Comparison of ENCODE assay signal across 21 cellular contexts in genomic region chr7:136698977-136699376, GRCh38.
A peak's percentile ranks its signal among the peaks of the same experiment; 100 is the strongest.
DNase-seq lines count a peak whose midpoint lies in the region; ATAC-seq, FAIRE-seq and TF ChIP-seq lines count a peak whose summit lies in the region.
"Had no signal": no experiment of that assay in that cellular context is flagged by ENCODE, and none has a peak within 500 bp of the region (broad histone marks: within the 10 kb centered on the region; RNA-seq: fewer than 3 reads in every experiment).

No MANE protein-coding gene starts in this region.

- H3K9me1 ChIP-seq in K562 (ENCODE audit: control insufficient read depth, insufficient read depth, low read length) = no peaks in the 10 kb centered on the region

- H3K4me2 ChIP-seq in K562 (ENCODE audit: insufficient read depth, low read length) (no peak overlapping the region), smooth muscle cell (peak overlapping the region; percentile 33)

- TF ChIP-seq CTCF in K562 (IDR thresholded peaks at IDR 0.05 in 2 of 3, conservative IDR thresholded peaks at IDR 0.05 in 1 of 3; ENCODE audit: insufficient read depth in 2 of 3, low read depth in 1 of 3, low read length in 3 of 3) (no peak), cardiac muscle cell (IDR thresholded peaks at IDR 0.05; ENCODE audit: low read depth, low read length) (no peak), left ventricle myocardium inferior (IDR thresholded peaks at IDR 0.05; ENCODE audit: borderline replicate concordance) (no peak), smooth muscle cell (IDR thresholded peaks at IDR 0.05; ENCODE audit: borderline replicate concordance, insufficient read depth, poor library complexity, severe bottlenecking) (no peak)

- WGBS in K562 (ENCODE audit: insufficient coverage, low coverage, missing lambda C conversion rate) = 0% methylated on average over 2 of the region's 2 CpGs
- WGBS in smooth muscle cell (ENCODE audit: low lambda C conversion rate) = 83% methylated on average over 2 of the region's 2 CpGs

- H3K9me3 ChIP-seq in K562 (replicated peaks; ENCODE audit: control insufficient read depth, insufficient read depth, low read depth, low read length) (no peaks in the 10 kb centered on the region), cardiac muscle cell (ENCODE audit: low read depth) (no peaks in the 10 kb centered on the region), left ventricle myocardium inferior (replicated peaks) (no peaks in the 10 kb centered on the region), smooth muscle cell (replicated peaks; ENCODE audit: low read depth) (no peaks in the 10 kb centered on the region)
- H3K9me3 ChIP-seq: BE2C had no signal

- CTCF ChIA-PET in K562 (lab: Yijun Ruan, JAX; ENCODE audit: low intra/inter-chr PET ratio) = no interaction called here

- H3K9ac ChIP-seq in K562 (ENCODE audit: insufficient read depth in 1 of 2, low read depth in 2 of 2, low read length in 2 of 2) = no peak overlapping the region
- H3K9ac ChIP-seq in smooth muscle cell (ENCODE audit: low read depth) = no peak overlapping the region

- BruUV-seq in K562 (replicated peaks; lab: Mats Ljungman, UMichigan) = no TSS peak

- TF ChIP-seq RAD21 in K562 (CRISPR knock-in tag; conservative IDR thresholded peaks at IDR 0.05 in 1 of 2, IDR thresholded peaks at IDR 0.05 in 1 of 2) = no peak

- TF ChIP-seq POLR2A in K562 (conservative IDR thresholded peaks at IDR 0.05) = no peak

- H3K4me1 ChIP-seq in K562 (replicated peaks in 1 of 2; ENCODE audit: control insufficient read depth in 2 of 2, insufficient read depth in 2 of 2, low read length in 2 of 2) (no peaks in the 10 kb centered on the region), cardiac muscle cell (ENCODE audit: low read depth) (peaks cover 24% of the 10 kb centered on the region), left ventricle myocardium inferior (peaks cover 14% of the 10 kb centered on the region), smooth muscle cell (ENCODE audit: low read depth) (no peaks in the 10 kb centered on the region)

- peaks cover 4% of the 10 kb centered on the region for H3F3A ChIP-seq in smooth muscle cell (ENCODE audit: low read depth)

- H3K79me2 ChIP-seq in K562 (ENCODE audit: control insufficient read depth, insufficient read depth, low read length) = no peaks in the 10 kb centered on the region
- H3K79me2 ChIP-seq in smooth muscle cell (ENCODE audit: low read depth) = no peaks in the 10 kb centered on the region

- intact Hi-C loops in K562 (cut with micrococcal nuclease) (no loop called here), left ventricle myocardium inferior (cut with micrococcal nuclease) (no loop called here)

- no peak for FAIRE-seq in K562 (lab: Jason Lieb, UNC)
- FAIRE-seq: A204.1, GM12878, H1, HTR-8/SVneo had no signal

- in situ Hi-C loops in K562 (cut with MboI) = no loop called here

- TF ChIP-seq EP300 in K562 (IDR thresholded peaks at IDR 0.05; ENCODE audit: low read length) = no peak

- no peak for ATAC-seq in K562
- ATAC-seq: GM12878 had no signal

- H3K27me3 ChIP-seq in K562 (ENCODE audit: control insufficient read depth in 2 of 2, insufficient read depth in 2 of 2, low read length in 2 of 2) (no peaks in the 10 kb centered on the region), cardiac muscle cell (no peaks in the 10 kb centered on the region), left ventricle myocardium inferior (ENCODE audit: low read depth) (no peaks in the 10 kb centered on the region), smooth muscle cell (ENCODE audit: low read depth) (no peaks in the 10 kb centered on the region)
- H3K27me3 ChIP-seq: BE2C had no signal

- H3K36me3 ChIP-seq in K562 (ENCODE audit: control insufficient read depth, insufficient read depth, low read length) (no peaks in the 10 kb centered on the region), cardiac muscle cell (no peaks in the 10 kb centered on the region), left ventricle myocardium inferior (no peaks in the 10 kb centered on the region), smooth muscle cell (ENCODE audit: low read depth) (no peaks in the 10 kb centered on the region)
- H3K36me3 ChIP-seq: BE2C had no signal

- no peaks in the 10 kb centered on the region for H4K20me1 ChIP-seq in K562 (replicated peaks; ENCODE audit: control insufficient read depth, insufficient read depth, low read length)
- no peaks in the 10 kb centered on the region for H4K20me1 ChIP-seq in smooth muscle cell (ENCODE audit: low read depth)

- H3K27ac ChIP-seq in K562 (ENCODE audit: extremely low read depth, low read depth, low read length) (no peak overlapping the region), cardiac muscle cell (peak overlapping the region; percentile 86), left ventricle myocardium inferior (replicated peaks) (peak overlapping the region; percentile 25), smooth muscle cell (ENCODE audit: low read depth) (no peak overlapping the region)

- no peak overlapping the region for H3K4me3 ChIP-seq in K562
- no peak overlapping the region for H3K4me3 ChIP-seq in cardiac muscle cell
- no peak overlapping the region for H3K4me3 ChIP-seq in left ventricle myocardium inferior
- H3K4me3 ChIP-seq in smooth muscle cell = no peak overlapping the region
- H3K4me3 ChIP-seq: GM12878 had no signal

- POLR2A ChIA-PET in K562 (lab: Yijun Ruan, JAX) = no interaction called here

- DNase-seq in K562 (ENCODE audit: extremely low read depth in 1 of 4, low spot score in 3 of 4) (no peak), cardiac muscle cell (ENCODE audit: low read depth in 1 of 2, low spot score in 1 of 2) (peak in 1 of 2 donors; percentile 45), left ventricle myocardium inferior (no peak), smooth muscle cell (lab: John Stamatoyannopoulos, UW; ENCODE audit: unreplicated experiment) (no peak), NOMO-1 treated with DMSO at 0.1 percent for 48 hours (lab: John Stamatoyannopoulos, UW; ENCODE audit: unreplicated experiment) (no peak), hepatic stellate cell (ENCODE audit: low spot score) (no peak)
- DNase-seq: ACHN; C1 segment of cervical spinal cord; CD4-positive, CD25-positive, alpha-beta regulatory T cell; CD8-positive, alpha-beta memory T cell; COR-L47; DMS 273 treated with DMSO at 0.1 percent for 48 hours; DMS53; DND-41; EL; H9 had no signal

- H2AFZ ChIP-seq in K562 (ENCODE audit: low read depth, low read length) = no peak overlapping the region
- H2AFZ ChIP-seq in smooth muscle cell (ENCODE audit: low read depth) = no peak overlapping the region

TF ChIP-seq in K562, 482 proteins besides CTCF, POLR2A, EP300 and RAD21:
- TF ChIP-seq SMARCE1 (IDR thresholded peaks at IDR 0.05) (no peak), MYNN (IDR thresholded peaks at IDR 0.05) (peak; percentile 67; the same call in 1 of the 2 replicates), MYNN (CRISPR knock-in tag; IDR thresholded peaks at IDR 0.05) (no peak)

Comparison
In these comparisons a context has a peak if more than half of its experiments do, and no peak if none do; other contexts are left out.
1. H3K27ac ChIP-seq: peak in cardiac muscle cell (single experiment) and left ventricle myocardium inferior (single experiment); none in K562 (single experiment) and smooth muscle cell (single experiment).